22 cellular contexts compared by ENCODE assay signal in the genomic region with DNA sequence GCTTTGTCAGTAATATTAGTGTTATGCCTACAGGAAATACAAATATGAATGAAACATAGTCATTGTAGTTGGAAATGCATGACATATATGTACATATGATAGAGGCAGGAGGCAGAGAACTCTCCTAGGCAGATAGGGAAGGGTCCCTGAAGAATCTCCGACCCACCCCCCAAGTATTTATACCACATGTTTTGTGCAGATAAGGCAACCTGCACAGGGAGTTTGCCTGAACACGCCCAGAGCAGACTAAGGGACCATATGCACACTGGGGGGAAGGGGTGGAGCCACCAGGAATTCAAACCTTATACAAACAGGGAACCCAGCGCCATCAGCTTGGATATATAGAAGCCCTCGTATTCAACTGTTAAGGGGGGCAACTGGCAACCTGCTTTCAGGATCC.
DNase-seq lines count a peak whose midpoint lies in the region; ATAC-seq, FAIRE-seq and TF ChIP-seq lines count a peak whose summit lies in the region.
"Had no signal": no experiment of that assay in that cellular context is flagged by ENCODE, and none has a peak within 500 bp of the region (broad histone marks: within the 10 kb centered on the region; RNA-seq: fewer than 3 reads in every experiment).

No MANE protein-coding gene starts in this region.

- in situ Hi-C loops in K562 (cut with MboI): no loop called here

- CTCF ChIA-PET in K562 (lab: Yijun Ruan, JAX; ENCODE audit: low intra/inter-chr PET ratio): no interaction called here

- no peak for TF ChIP-seq EP300 in K562 (IDR thresholded peaks at IDR 0.05; ENCODE audit: low read length)

- no peak for ATAC-seq in K562
- no peak for ATAC-seq in activated CD4-positive, CD25-positive, alpha-beta regulatory T cell treated with anti-CD3 and anti-CD28 coated beads, Interleukin-2, amount 50 U/mL, for 24 hours
- ATAC-seq: A549 had no signal

- no peaks in the 10 kb centered on the region for H3K36me3 ChIP-seq in K562 (ENCODE audit: control insufficient read depth, insufficient read depth, low read length)
- H3K36me3 ChIP-seq: BE2C, HAP-1 had no signal

- H3K4me1 ChIP-seq in K562 (replicated peaks in 1 of 2; ENCODE audit: control insufficient read depth in 2 of 2, insufficient read depth in 2 of 2, low read length in 2 of 2): peaks cover 0 to 8% of the 10 kb centered on the region in 2 experiments; a peak in 3 of 5 replicates
- H3K4me1 ChIP-seq: BE2C, Caco-2, HAP-1 had no signal

- intact Hi-C loops in K562 (cut with micrococcal nuclease): no loop called here

- TF ChIP-seq POLR2A in K562 (conservative IDR thresholded peaks at IDR 0.05): no peak

- H3K4me2 ChIP-seq in K562 (ENCODE audit: insufficient read depth, low read length): no peak overlapping the region; the same call in 1 of the 2 replicates
- H3K4me2 ChIP-seq: A549; BLaER1 treated with 17β-estradiol and CSF1 and Interleukin-3, amounts not matched to agents 10 nM and 100 nM had no signal

- no TSS peak for BruUV-seq in K562 (replicated peaks; lab: Mats Ljungman, UMichigan)

- TF ChIP-seq CTCF in K562 (IDR thresholded peaks at IDR 0.05 in 2 of 3, conservative IDR thresholded peaks at IDR 0.05 in 1 of 3; ENCODE audit: insufficient read depth in 2 of 3, low read depth in 1 of 3, low read length in 3 of 3) (no peak), coronary artery (IDR thresholded peaks at IDR 0.05) (no peak)

- no peak for TF ChIP-seq RAD21 in K562 (CRISPR knock-in tag; conservative IDR thresholded peaks at IDR 0.05 in 1 of 2, IDR thresholded peaks at IDR 0.05 in 1 of 2)

- H3K9me1 ChIP-seq in K562 (ENCODE audit: control insufficient read depth, insufficient read depth, low read length): no peaks in the 10 kb centered on the region

- 2% methylated on average over 4 of the region's 4 CpGs for WGBS in K562 (ENCODE audit: insufficient coverage, low coverage, missing lambda C conversion rate)

- no peak overlapping the region; the same call in 2 of the 3 replicates for H3K27ac ChIP-seq in K562 (ENCODE audit: extremely low read depth, low read depth, low read length)
- H3K27ac ChIP-seq in coronary artery: no peak overlapping the region
- H3K27ac ChIP-seq: A549; BLaER1 treated with 17β-estradiol and CSF1 and Interleukin-3, amounts not matched to agents 10 nM and 100 nM had no signal

- no peak overlapping the region for H3K4me3 ChIP-seq in K562
- no peak overlapping the region for H3K4me3 ChIP-seq in coronary artery
- H3K4me3 ChIP-seq: A549; BLaER1 treated with 17β-estradiol and CSF1 and Interleukin-3, amounts not matched to agents 10 nM and 100 nM; HAP-1 had no signal

- no peaks in the 10 kb centered on the region for H4K20me1 ChIP-seq in K562 (replicated peaks; ENCODE audit: control insufficient read depth, insufficient read depth, low read length)
- H4K20me1 ChIP-seq: BLaER1 treated with 17β-estradiol and CSF1 and Interleukin-3, amounts not matched to agents 10 nM and 100 nM had no signal

- no peak overlapping the region for H3K9ac ChIP-seq in K562 (ENCODE audit: insufficient read depth in 1 of 2, low read depth in 2 of 2, low read length in 2 of 2)
- H3K9ac ChIP-seq: BLaER1 treated with 17β-estradiol and CSF1 and Interleukin-3, amounts not matched to agents 10 nM and 100 nM had no signal

- DNase-seq in NCI-H2171 treated with DMSO at 0.1 percent for 48 hours (lab: John Stamatoyannopoulos, UW) (peak; percentile 11), NCI-H2171 (lab: John Stamatoyannopoulos, UW) (no peak), OCI-M1 (lab: John Stamatoyannopoulos, UW) (peak; percentile 46), K562 (ENCODE audit: extremely low read depth in 1 of 4, low spot score in 3 of 4) (peak; percentile 11 to 22 (median 17)), coronary artery (ENCODE audit: low spot score) (no peak), C1 segment of cervical spinal cord (lab: John Stamatoyannopoulos, UW) (no peak)
- DNase-seq: 8988T; ACHN; AML-193; BE2C; Caco-2; CD4-positive, alpha-beta memory T cell; DND-41; GOT3; HFFc6 had no signal

- H3K9me3 ChIP-seq in K562 (replicated peaks; ENCODE audit: control insufficient read depth, insufficient read depth, low read depth, low read length): no peaks in the 10 kb centered on the region
- H3K9me3 ChIP-seq: A549, BE2C, HAP-1 had no signal

- 0 out of 5 replicates have a peak, but pooled peaks cover 0 to 3% of the 10 kb centered on the region in 2 experiments for H3K27me3 ChIP-seq in K562 (ENCODE audit: control insufficient read depth in 2 of 2, insufficient read depth in 2 of 2, low read length in 2 of 2)
- H3K27me3 ChIP-seq: BE2C; BLaER1 treated with 17β-estradiol and CSF1 and Interleukin-3, amounts not matched to agents 10 nM and 100 nM had no signal

- FAIRE-seq in K562 (lab: Jason Lieb, UNC): no peak
- FAIRE-seq: G401.6, GM12892, H54 had no signal

- no peak overlapping the region for H2AFZ ChIP-seq in K562 (ENCODE audit: low read depth, low read length)

- H3K79me2 ChIP-seq in K562 (ENCODE audit: control insufficient read depth, insufficient read depth, low read length): no peaks in the 10 kb centered on the region

- POLR2A ChIA-PET in K562 (lab: Yijun Ruan, JAX): no interaction called here

TF ChIP-seq in K562, 482 proteins besides CTCF, POLR2A, EP300 and RAD21:
- no peak for TF ChIP-seq KLF16 (IDR thresholded peaks at IDR 0.05)
- TF ChIP-seq, protein P1, sequence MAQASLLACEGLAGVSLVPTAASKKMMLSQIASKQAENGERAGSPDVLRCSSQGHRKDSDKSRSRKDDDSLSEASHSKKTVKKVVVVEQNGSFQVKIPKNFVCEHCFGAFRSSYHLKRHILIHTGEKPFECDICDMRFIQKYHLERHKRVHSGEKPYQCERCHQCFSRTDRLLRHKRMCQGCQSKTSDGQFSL (CRISPR knock-in tag; IDR thresholded peaks at IDR 0.05): no peak
- TF ChIP-seq, protein P1 (tag; IDR thresholded peaks at IDR 0.05): no peak
- no peak for TF ChIP-seq PURB (CRISPR knock-in tag; IDR thresholded peaks at IDR 0.05; ENCODE audit: low read depth)
- peak; percentile 39 for TF ChIP-seq CBFA2T3 (IDR thresholded peaks at IDR 0.05)
- TF ChIP-seq NRF1 (conservative IDR thresholded peaks at IDR 0.05 in 1 of 2, IDR thresholded peaks at IDR 0.05 in 1 of 2): 0 out of 4 replicates have a peak, but pooled peaks have one; percentile 28 to 30
- TF ChIP-seq TCF3 (CRISPR knock-in tag; IDR thresholded peaks at IDR 0.05): peak; percentile 66
- no peak for TF ChIP-seq TBL1XR1 (IDR thresholded peaks at IDR 0.05; ENCODE audit: low read length in 2 of 2)
- TF ChIP-seq, protein P2, sequence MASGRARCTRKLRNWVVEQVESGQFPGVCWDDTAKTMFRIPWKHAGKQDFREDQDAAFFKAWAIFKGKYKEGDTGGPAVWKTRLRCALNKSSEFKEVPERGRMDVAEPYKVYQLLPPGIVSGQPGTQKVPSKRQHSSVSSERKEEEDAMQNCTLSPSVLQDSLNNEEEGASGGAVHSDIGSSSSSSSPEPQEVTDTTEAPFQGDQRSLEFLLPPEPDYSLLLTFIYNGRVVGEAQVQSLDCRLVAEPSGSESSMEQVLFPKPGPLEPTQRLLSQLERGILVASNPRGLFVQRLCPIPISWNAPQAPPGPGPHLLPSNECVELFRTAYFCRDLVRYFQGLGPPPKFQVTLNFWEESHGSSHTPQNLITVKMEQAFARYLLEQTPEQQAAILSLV (tag; IDR thresholded peaks at IDR 0.05): no peak
- no peak for TF ChIP-seq ZNF263 (CRISPR knock-in tag; IDR thresholded peaks at IDR 0.05; ENCODE audit: borderline replicate concordance)
- TF ChIP-seq RFX7 (CRISPR knock-in tag; IDR thresholded peaks at IDR 0.05): no peak
- TF ChIP-seq CBFA2T2 (conservative IDR thresholded peaks at IDR 0.05): 0 out of 2 replicates have a peak, but pooled peaks have one; percentile 7

Comparison
In these comparisons a context has a peak if more than half of its experiments do, and no peak if none do; other contexts are left out.
1. DNase-seq: peak in NCI-H2171 treated with DMSO at 0.1 percent for 48 hours (single experiment), OCI-M1 (single experiment) and K562 (4 of 4); none in NCI-H2171 (single experiment), coronary artery (single experiment) and C1 segment of cervical spinal cord (0 of 14).